Comparison of ENCODE assay signal across 9 cellular contexts in genomic region chr12:124685689-124685993, GRCh38.
DNase-seq lines count a peak whose midpoint lies in the region; ATAC-seq and TF ChIP-seq lines count a peak whose summit lies in the region.
"Had no signal": no experiment of that assay in that cellular context is flagged by ENCODE, and none has a peak within 500 bp of the region (broad histone marks: within the 10 kb centered on the region; RNA-seq: fewer than 3 reads in every experiment).

No MANE protein-coding gene starts in this region.

- H3K4me3 ChIP-seq in BLaER1, result no peak overlapping the region
- no peak overlapping the region for H3K4me3 ChIP-seq in WERI-Rb-1 (ENCODE audit: low read depth, low read length)
- H3K4me3 ChIP-seq in gastroesophageal sphincter, result peak overlapping the region in 1 of 2 donors; percentile 37
- no peak overlapping the region for H3K4me3 ChIP-seq in rectal smooth muscle tissue (ENCODE audit: low read length)

- no peak for TF ChIP-seq POLR2A in gastroesophageal sphincter (IDR thresholded peaks at IDR 0.05)

- no peaks in the 10 kb centered on the region for H3K27me3 ChIP-seq in BLaER1
- H3K27me3 ChIP-seq in WERI-Rb-1 (ENCODE audit: insufficient read depth, low read depth, severe bottlenecking), result no peaks in the 10 kb centered on the region
- no peaks in the 10 kb centered on the region for H3K27me3 ChIP-seq in gastroesophageal sphincter
- H3K27me3 ChIP-seq in rectal smooth muscle tissue (ENCODE audit: control insufficient read depth, insufficient read depth, low read length), result no peaks in the 10 kb centered on the region

- H4K20me1 ChIP-seq in BLaER1, result no peaks in the 10 kb centered on the region

- no peak overlapping the region for H3K9ac ChIP-seq in BLaER1
- H3K9ac ChIP-seq in rectal smooth muscle tissue (ENCODE audit: low read length), result no peak overlapping the region

- TF ChIP-seq CTCF in WERI-Rb-1 (IDR thresholded peaks at IDR 0.05; ENCODE audit: low read depth, low read length) (no peak), gastroesophageal sphincter (IDR thresholded peaks at IDR 0.05) (no peak)

- H3K36me3 ChIP-seq in BLaER1, result no peaks in the 10 kb centered on the region
- H3K36me3 ChIP-seq in WERI-Rb-1, result no peaks in the 10 kb centered on the region
- H3K36me3 ChIP-seq in gastroesophageal sphincter, result no peaks in the 10 kb centered on the region
- H3K36me3 ChIP-seq in rectal smooth muscle tissue (ENCODE audit: control insufficient read depth, insufficient read depth, low read length), result no peaks in the 10 kb centered on the region

- whole genome bisulfite sequencing in gastroesophageal sphincter (ENCODE audit: low coverage in 1 of 2), 2 donors, result 10 to 21% methylated on average over 2 to 7 of the region's 8 CpGs

- H3K4me2 ChIP-seq in BLaER1, result peak overlapping the region; percentile 71

- peaks cover 93% of the 10 kb centered on the region for H3K4me1 ChIP-seq in BLaER1
- peaks cover 0 to 78% (median 50%) of the 10 kb centered on the region in 3 donors for H3K4me1 ChIP-seq in gastroesophageal sphincter
- H3K4me1 ChIP-seq in rectal smooth muscle tissue (ENCODE audit: control insufficient read depth, insufficient read depth, low read length), result peaks cover 36% of the 10 kb centered on the region

- ATAC-seq in gastroesophageal sphincter (no peak), GM18517 (IDR thresholded peaks at IDR 0.05; ENCODE audit: unreplicated experiment) (no peak)

- H3K9me3 ChIP-seq in BLaER1 (no peaks in the 10 kb centered on the region), WERI-Rb-1 (ENCODE audit: severe bottlenecking) (no peaks in the 10 kb centered on the region), gastroesophageal sphincter (no peaks in the 10 kb centered on the region)

- no peak for TF ChIP-seq EP300 in gastroesophageal sphincter (IDR thresholded peaks at IDR 0.05)

- DNase-seq in WERI-Rb-1 (no peak), SK-N-DZ (ENCODE audit: low spot score) (no peak), T-helper 9 cell (no peak)
- no peak for DNase-seq in stimulated activated CD4-positive, alpha-beta T cell treated with anti-CD3 and anti-CD28 coated beads, Interleukin-4, amount 100 ng/mL, for 4 hours
- DNase-seq: CD4-positive, alpha-beta T cell had no signal

- H3K27ac ChIP-seq in BLaER1 (no peak overlapping the region; the same call in 1 of the 2 replicates), WERI-Rb-1 (peak overlapping the region; percentile 47; the same call in 1 of the 2 replicates), gastroesophageal sphincter (peak overlapping the region; percentile 91 to 92 (median 92)), rectal smooth muscle tissue (ENCODE audit: low read depth, low read length) (peak overlapping the region; percentile 89)
